ENCODE assay signal across 9 cellular contexts in the genomic region with DNA sequence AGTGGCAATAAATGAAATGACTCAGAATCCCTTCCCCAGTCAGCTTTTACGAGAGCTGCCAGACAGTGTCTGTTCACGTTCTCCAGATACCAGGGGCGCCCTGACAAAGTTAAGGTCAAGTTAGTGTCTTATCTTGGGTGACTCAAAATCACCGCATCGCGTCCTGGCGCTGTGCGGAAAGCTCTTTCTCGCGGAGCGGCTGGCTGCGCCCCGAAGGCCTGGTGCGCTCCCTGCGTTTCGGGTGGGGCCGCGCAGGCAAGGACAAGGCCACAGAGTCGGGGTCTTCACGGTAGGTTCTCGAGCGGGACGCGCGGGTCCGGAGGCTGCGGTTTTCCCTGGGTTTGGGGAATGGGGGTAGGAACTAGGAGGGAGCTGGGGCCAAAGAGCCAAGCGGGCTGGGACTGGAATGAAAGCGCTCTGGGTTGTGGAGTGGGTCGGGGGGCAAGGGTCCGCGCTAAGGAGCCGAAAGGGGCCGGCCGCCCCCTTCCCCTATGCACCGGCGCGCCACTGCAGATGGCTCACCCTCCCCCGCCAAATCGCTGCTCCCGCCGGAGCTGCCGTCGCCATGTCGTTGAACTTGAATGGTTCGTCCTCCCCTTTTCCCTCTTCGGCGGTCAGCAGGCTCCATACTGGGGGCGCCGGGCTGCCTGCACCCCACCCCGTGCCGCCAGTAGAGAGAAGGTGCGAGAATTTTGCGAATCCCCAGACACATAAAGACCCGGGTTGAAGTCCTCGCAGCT. TPM values are rescaled to one million over a fixed set of nuclear protein-coding genes. Genes with fewer than 3 reads are reported as not detected.
DNase-seq lines count a peak whose midpoint lies in the region; ATAC-seq and TF ChIP-seq lines count a peak whose summit lies in the region.
"Had no signal": no experiment of that assay in that cellular context is flagged by ENCODE, and none has a peak within 500 bp of the region (broad histone marks: within the 10 kb centered on the region; RNA-seq: fewer than 3 reads in every experiment).

No MANE protein-coding gene starts in this region.

- no peak overlapping the region for H3K9ac ChIP-seq in stomach smooth muscle (ENCODE audit: low read length in 2 of 2)

- H3K36me3 Mint-ChIP-seq in activated CD8-positive, alpha-beta memory T cell treated with anti-CD3 and anti-CD28 coated beads, Interleukin-2, amount 10 ng/mL, durations not matched to agents 7 days and 5 days = peaks cover 5% of the 10 kb centered on the region

- H3K4me3 Mint-ChIP-seq in activated CD8-positive, alpha-beta memory T cell treated with anti-CD3 and anti-CD28 coated beads, Interleukin-2, amount 10 ng/mL, durations not matched to agents 7 days and 5 days = no peak overlapping the region

- H3K4me1 Mint-ChIP-seq in activated CD8-positive, alpha-beta memory T cell treated with anti-CD3 and anti-CD28 coated beads, Interleukin-2, amount 10 ng/mL, durations not matched to agents 7 days and 5 days = peaks cover 8% of the 10 kb centered on the region

- peak overlapping the region; percentile 56 for H3K4me3 ChIP-seq in RWPE2 (ENCODE audit: severe bottlenecking)
- peak overlapping the region; percentile 22 to 31 for H3K4me3 ChIP-seq in stomach smooth muscle (ENCODE audit: low read length in 2 of 2)

- H3K9me3 ChIP-seq in RWPE2 (ENCODE audit: severe bottlenecking) (no peaks in the 10 kb centered on the region), stomach smooth muscle (ENCODE audit: control insufficient read depth in 2 of 2, low read length in 2 of 2) (no peaks in the 10 kb centered on the region)

- H3K27ac Mint-ChIP-seq in activated CD8-positive, alpha-beta memory T cell treated with anti-CD3 and anti-CD28 coated beads, Interleukin-2, amount 10 ng/mL, durations not matched to agents 7 days and 5 days = no peak overlapping the region

- H3K36me3 ChIP-seq in RWPE2 (ENCODE audit: low read depth) (peaks cover 6% of the 10 kb centered on the region), stomach smooth muscle (ENCODE audit: control insufficient read depth in 2 of 2, insufficient read depth in 2 of 2, low read length in 2 of 2) (no peaks in the 10 kb centered on the region)

- no peaks in the 10 kb centered on the region for H3K4me1 ChIP-seq in RWPE2 (ENCODE audit: insufficient read depth, poor library complexity, severe bottlenecking)
- peaks cover 35% of the 10 kb centered on the region for H3K4me1 ChIP-seq in stomach smooth muscle (ENCODE audit: control insufficient read depth, insufficient read depth, low read length)

- in situ Hi-C loops in GM13976 (cut with MboI; ENCODE audit: low sequenced_read_pairs, unreplicated experiment) = no loop called here

- peaks cover 82% of the 10 kb centered on the region for H3K27me3 Mint-ChIP-seq in activated CD8-positive, alpha-beta memory T cell treated with anti-CD3 and anti-CD28 coated beads, Interleukin-2, amount 10 ng/mL, durations not matched to agents 7 days and 5 days

- H3K9me3 Mint-ChIP-seq in activated CD8-positive, alpha-beta memory T cell treated with anti-CD3 and anti-CD28 coated beads, Interleukin-2, amount 10 ng/mL, durations not matched to agents 7 days and 5 days (ENCODE audit: low read depth) = no peaks in the 10 kb centered on the region

- no peak for ATAC-seq in activated CD8-positive, alpha-beta memory T cell treated with anti-CD3 and anti-CD28 coated beads, Interleukin-2, amount 10 ng/mL, durations not matched to agents 7 days and 5 days
- ATAC-seq in RWPE2 (ENCODE audit: low read depth) = peak; percentile 33

- peak; percentile 55 for DNase-seq in activated CD8-positive, alpha-beta memory T cell treated with anti-CD3 and anti-CD28 coated beads, Interleukin-2, amount 50 U/mL, for 48 hours
- DNase-seq in activated CD8-positive, alpha-beta memory T cell treated with anti-CD3 and anti-CD28 coated beads, Interleukin-2, amount 10 ng/mL, durations not matched to agents 7 days and 5 days = no peak
- DNase-seq in RWPE2 (ENCODE audit: low spot score) (no peak), islet precursor cell (peak; percentile 90), GM13976 (ENCODE audit: low spot score) (no peak), iPS-NIHi7 (ENCODE audit: extremely low spot score) (no peak)
- DNase-seq in stimulated activated CD4-positive, alpha-beta T cell treated with anti-CD3 and anti-CD28 coated beads, Interleukin-1b, Interleukin-23, amount 100 ng/mL, for 48 hours = no peak

- peak overlapping the region; percentile 95 for H3K27ac ChIP-seq in RWPE2 (ENCODE audit: poor library complexity, severe bottlenecking)
- no peak overlapping the region for H3K27ac ChIP-seq in stomach smooth muscle (ENCODE audit: low read length)

- H3K27me3 ChIP-seq in RWPE2 (ENCODE audit: insufficient read depth, poor library complexity, severe bottlenecking) (no peaks in the 10 kb centered on the region), stomach smooth muscle (ENCODE audit: control insufficient read depth in 1 of 2, insufficient read depth in 2 of 2, low read length in 2 of 2) (peaks cover 80 to 91% of the 10 kb centered on the region in 2 donors)

- CTCF ChIA-PET in activated CD8-positive, alpha-beta memory T cell treated with anti-CD3 and anti-CD28 coated beads, Interleukin-2, amount 10 ng/mL, durations not matched to agents 7 days and 5 days (lab: Charles Lee) = interaction anchor here (0.8 to 1.1 kb wide), 5 partner anchors 12 to 36 kb away, joined by 3 read pairs; a partner anchor contains a TSS

- peak; percentile 19 for TF ChIP-seq CTCF in RWPE2 (IDR thresholded peaks at IDR 0.05; ENCODE audit: poor library complexity, severe bottlenecking)
- no peak for TF ChIP-seq CTCF in GM13976 (IDR thresholded peaks at IDR 0.05; ENCODE audit: borderline replicate concordance, control extremely low read depth, extremely low read depth, insufficient read depth, missing control alignments)

RNA-seq across cellular contexts. Expression of a gene that starts 2.6 kb away (rescaled TPM):
- not detected for total RNA-seq in activated CD8-positive, alpha-beta memory T cell treated with anti-CD3 and anti-CD28 coated beads, Interleukin-2, amount 10 ng/mL, durations not matched to agents 7 days and 5 days
- total RNA-seq: myocyte had no signal

RNA-seq across cellular contexts. Expression of a gene that starts 4.9 kb away (rescaled TPM):
- not detected for total RNA-seq in activated CD8-positive, alpha-beta memory T cell treated with anti-CD3 and anti-CD28 coated beads, Interleukin-2, amount 10 ng/mL, durations not matched to agents 7 days and 5 days
- total RNA-seq: myocyte had no signal

RNA-seq across cellular contexts. Expression of a gene that starts 12.0 kb away (rescaled TPM):
- not detected for total RNA-seq in activated CD8-positive, alpha-beta memory T cell treated with anti-CD3 and anti-CD28 coated beads, Interleukin-2, amount 10 ng/mL, durations not matched to agents 7 days and 5 days
- total RNA-seq: myocyte had no signal

RNA-seq across cellular contexts. Expression of a gene that starts 12.1 kb away (rescaled TPM):
- not detected for total RNA-seq in activated CD8-positive, alpha-beta memory T cell treated with anti-CD3 and anti-CD28 coated beads, Interleukin-2, amount 10 ng/mL, durations not matched to agents 7 days and 5 days
- total RNA-seq: myocyte had no signal

RNA-seq across cellular contexts. Expression of a gene that starts 18.0 kb away (rescaled TPM):
- total RNA-seq in activated CD8-positive, alpha-beta memory T cell treated with anti-CD3 and anti-CD28 coated beads, Interleukin-2, amount 10 ng/mL, durations not matched to agents 7 days and 5 days = not detected

Comparison
In these comparisons a context has a peak if more than half of its experiments do, and no peak if none do; other contexts are left out.
1. DNase-seq: peak in activated CD8-positive, alpha-beta memory T cell treated with anti-CD3 and anti-CD28 coated beads, Interleukin-2, amount 50 U/mL, for 48 hours (single experiment) and islet precursor cell (single experiment); none in activated CD8-positive, alpha-beta memory T cell treated with anti-CD3 and anti-CD28 coated beads, Interleukin-2, amount 10 ng/mL, durations not matched to agents 7 days and 5 days (single experiment), RWPE2 (single experiment), stimulated activated CD4-positive, alpha-beta T cell treated with anti-CD3 and anti-CD28 coated beads, Interleukin-1b, Interleukin-23, amount 100 ng/mL, for 48 hours (single experiment), GM13976 (single experiment) and iPS-NIHi7 (single experiment).